ENCODE assay signal across 8 cellular contexts in genomic region chr19:48842744-48843162, GRCh38. TPM values are rescaled to one million over a fixed set of nuclear protein-coding genes. Genes with fewer than 3 reads are reported as not detected.
DNase-seq lines count a peak whose midpoint lies in the region; ATAC-seq and TF ChIP-seq lines count a peak whose summit lies in the region.

No MANE protein-coding gene starts in this region.

- no peak overlapping the region for H3K27ac Mint-ChIP-seq in CD14-positive monocyte
- H3K27ac Mint-ChIP-seq in neural progenitor cell = peak overlapping the region; percentile 79

- no peak overlapping the region for H3K4me3 Mint-ChIP-seq in CD14-positive monocyte
- no peak overlapping the region for H3K4me3 Mint-ChIP-seq in neural progenitor cell

- H4K20me1 ChIP-seq in HCT116 (ENCODE audit: insufficient read depth) = no peaks in the 10 kb centered on the region
- H4K20me1 ChIP-seq in neural progenitor cell (ENCODE audit: low read depth) = no peaks in the 10 kb centered on the region

- intact Hi-C loops in CD14-positive monocyte (cut with micrococcal nuclease) (loop anchor here (2.0 kb wide), 2 partner anchors 52 to 54 kb away; no protein-coding TSS in a partner anchor), HCT116 (cut with micrococcal nuclease) (loop anchor here (1.0 to 2.0 kb wide), 2 partner anchors 54 to 196 kb away; partner anchors contain the start of gene CA11)

- no peaks in the 10 kb centered on the region for H3K9me3 ChIP-seq in HCT116 (ENCODE audit: control insufficient read depth in 1 of 2, insufficient read depth in 1 of 2, low read depth in 1 of 2, low read length in 2 of 2)
- no peaks in the 10 kb centered on the region for H3K9me3 ChIP-seq in neural progenitor cell (ENCODE audit: low read depth)

- H3K36me3 ChIP-seq in HCT116 (ENCODE audit: control insufficient read depth in 1 of 2, insufficient read depth in 2 of 2, low read length in 2 of 2) (0 out of 4 replicates have a peak, but pooled peaks cover 0 to 4% of the 10 kb centered on the region in 2 experiments), neural progenitor cell (no peaks in the 10 kb centered on the region)

- no peak overlapping the region for H2AFZ ChIP-seq in HCT116 (ENCODE audit: low read depth, low read length, poor library complexity, severe bottlenecking)
- H2AFZ ChIP-seq in neural progenitor cell (replicated peaks) = no peak overlapping the region

- peak; percentile 73 for TF ChIP-seq RAD21 in HCT116 (IDR thresholded peaks at IDR 0.05; ENCODE audit: low read depth)

- no peak overlapping the region for H3K27ac ChIP-seq in HCT116 (ENCODE audit: low read depth, low read length)
- H3K27ac ChIP-seq in neural progenitor cell = no peak overlapping the region

- ATAC-seq in HCT116 (peak; percentile 79), HG03521 (IDR thresholded peaks at IDR 0.05; ENCODE audit: unreplicated experiment) (no peak), GM18505 (IDR thresholded peaks at IDR 0.05; ENCODE audit: unreplicated experiment) (no peak)

- DNase-seq in CD14-positive monocyte (ENCODE audit: low spot score) (no peak), HCT116 (ENCODE audit: low read depth, low spot score) (peak; percentile 46), NCI-H82 treated with DMSO at 0.1 percent for 48 hours (lab: John Stamatoyannopoulos, UW; ENCODE audit: unreplicated experiment) (peak; percentile 75), fibroblast of the aortic adventitia (ENCODE audit: low read depth) (peak; percentile 71), neural progenitor cell (ENCODE audit: low spot score) (peak; percentile 82)
- peak; percentile 54 to 58 for DNase-seq in activated T-cell treated with anti-CD3 and anti-CD28 coated beads, Interleukin-2, amount 50 U/mL, for 48 hours

- H3K9ac ChIP-seq in HCT116 (ENCODE audit: low read length) (no peak overlapping the region), neural progenitor cell (no peak overlapping the region)

- TF ChIP-seq POLR2A in HCT116 (IDR thresholded peaks at IDR 0.05; ENCODE audit: borderline replicate concordance, extremely low read depth, insufficient read depth, insufficient read length) (no peak), GM18505 (IDR thresholded peaks at IDR 0.05; ENCODE audit: borderline replicate concordance, extremely low read depth, insufficient read depth, insufficient read length) (no peak)

- H3K36me3 Mint-ChIP-seq in CD14-positive monocyte = no peaks in the 10 kb centered on the region
- peaks cover 10% of the 10 kb centered on the region for H3K36me3 Mint-ChIP-seq in neural progenitor cell

- no peaks in the 10 kb centered on the region for H3K9me2 ChIP-seq in HCT116 (ENCODE audit: insufficient read depth)

- CTCF ChIA-PET in HCT116 (lab: Charles Lee) = interaction anchor here (0.6 to 4.4 kb wide), 30 partner anchors 9 to 255 kb away, joined by 3 to 49 read pairs (median 4); partner anchors contain the start of genes CA11, DHDH, GYS1 and PPP1R15A

- POLR2A ChIA-PET in HCT116 (lab: Charles Lee) = interaction anchor here (0.6 to 1.9 kb wide), 5 partner anchors 29 to 226 kb away, joined by 3 to 6 read pairs (median 3); partner anchors contain the start of gene PPP1R15A

- peaks cover 0 to 5% of the 10 kb centered on the region in 2 experiments; a peak in 1 of 4 replicates for H3K4me1 ChIP-seq in HCT116 (ENCODE audit: control insufficient read depth in 1 of 2, insufficient read depth in 2 of 2, low read length in 2 of 2)
- H3K4me1 ChIP-seq in neural progenitor cell = no peaks in the 10 kb centered on the region

- RAD21 ChIA-PET in HCT116 (lab: Charles Lee; ENCODE audit: low non-redundant PET in 1 of 2, low total read pairs in 2 of 2, uncharacterized antibody in 2 of 2, unreplicated experiment in 2 of 2) = interaction anchor here (0.8 to 1.9 kb wide), 6 partner anchors 48 to 197 kb away, joined by 3 to 10 read pairs (median 6); partner anchors contain the start of gene CA11 (in 2 of the 2)

- no TSS peak for BruUV-seq in HCT116 (replicated peaks; lab: Mats Ljungman, UMichigan)

- peak; percentile 77 for TF ChIP-seq CTCF in CD14-positive monocyte (IDR thresholded peaks at IDR 0.05)
- TF ChIP-seq CTCF in HCT116 (IDR thresholded peaks at IDR 0.05 in 2 of 3, conservative IDR thresholded peaks at IDR 0.05 in 1 of 3; ENCODE audit: borderline replicate concordance in 1 of 3, insufficient read depth in 1 of 3, low read depth in 2 of 3, low read length in 2 of 3) = peak; percentile 60 to 90 (median 75)
- peak; percentile 78 for TF ChIP-seq CTCF in fibroblast of the aortic adventitia (IDR thresholded peaks at IDR 0.05; ENCODE audit: insufficient read depth, low read length)
- TF ChIP-seq CTCF in neural progenitor cell (IDR thresholded peaks at IDR 0.05) = peak; percentile 91

- H3K27me3 ChIP-seq in HCT116 (ENCODE audit: insufficient read depth, low read length) (no peaks in the 10 kb centered on the region), neural progenitor cell (no peaks in the 10 kb centered on the region)

- H3K4me1 Mint-ChIP-seq in CD14-positive monocyte = peaks cover 2% of the 10 kb centered on the region
- H3K4me1 Mint-ChIP-seq in neural progenitor cell = peaks cover 13% of the 10 kb centered on the region

- H3K27me3 Mint-ChIP-seq in CD14-positive monocyte (ENCODE audit: low read depth in 3 of 3) (peaks cover 2 to 4% (median 4%) of the 10 kb centered on the region in 3 donors), neural progenitor cell (ENCODE audit: insufficient read depth, low read depth) (peaks cover 2% of the 10 kb centered on the region)

- H3K4me3 ChIP-seq in HCT116 (replicated peaks in 1 of 2; ENCODE audit: low read depth in 1 of 2, low read length in 2 of 2) (no peak overlapping the region), fibroblast of the aortic adventitia (ENCODE audit: low read depth, low read length) (no peak overlapping the region), neural progenitor cell (no peak overlapping the region)

- no peaks in the 10 kb centered on the region for H3K79me2 ChIP-seq in HCT116 (ENCODE audit: insufficient read depth, low read length)
- H3K79me2 ChIP-seq in neural progenitor cell (ENCODE audit: low read depth) = no peaks in the 10 kb centered on the region

- H3K4me2 ChIP-seq in HCT116 (ENCODE audit: low read length) = no peak overlapping the region
- H3K4me2 ChIP-seq in neural progenitor cell = no peak overlapping the region

- H3K9me3 Mint-ChIP-seq in CD14-positive monocyte = peaks cover 0 to 3% (median 0%) of the 10 kb centered on the region in 7 donors
- H3K9me3 Mint-ChIP-seq in neural progenitor cell = no peaks in the 10 kb centered on the region

- H3F3A ChIP-seq in neural progenitor cell (ENCODE audit: low read depth) = peaks cover 6% of the 10 kb centered on the region

TF ChIP-seq in HCT116, 20 proteins besides CTCF, POLR2A, EP300 and RAD21:
- no peak for TF ChIP-seq REST (IDR thresholded peaks at IDR 0.05; ENCODE audit: low read depth)
- TF ChIP-seq CBX3 (IDR thresholded peaks at IDR 0.05; ENCODE audit: low read depth) = no peak
- no peak for TF ChIP-seq CEBPB (IDR thresholded peaks at IDR 0.05; ENCODE audit: low read depth)

RNA-seq across cellular contexts. Expression of gene HSD17B14, which starts 6.5 kb away (rescaled TPM):
- not detected for polyA plus RNA-seq in CD14-positive monocyte
- 3.9 TPM for total RNA-seq in HCT116 (2021; ENCODE audit: unreplicated experiment)
- 2.6 and 3.8 TPM in 2 replicates for polyA plus RNA-seq in HCT116 (2012)
- total RNA-seq in fibroblast of the aortic adventitia (ENCODE audit: low replicate concordance) = 3.6 and 25.5 TPM in 2 replicates
- 11.2 and 27.6 TPM in 2 replicates for total RNA-seq in neural progenitor cell (ENCODE audit: low replicate concordance)

RNA-seq across cellular contexts. Expression of gene PLEKHA4, which starts 25.7 kb away (rescaled TPM):
- 1 to 10 TPM; 1.1 to 1.5 TPM for polyA plus RNA-seq in CD14-positive monocyte
- 20.4 TPM for total RNA-seq in HCT116 (2021; ENCODE audit: unreplicated experiment)
- polyA plus RNA-seq in HCT116 (2012) = 14.2 and 14.7 TPM in 2 replicates
- total RNA-seq in fibroblast of the aortic adventitia (ENCODE audit: low replicate concordance) = 28.9 and 44.0 TPM in 2 replicates
- 6.2 and 6.3 TPM in 2 replicates for total RNA-seq in neural progenitor cell (ENCODE audit: low replicate concordance)

RNA-seq across cellular contexts. Expression of gene PPP1R15A, which starts 29.5 kb away (rescaled TPM):
- 100 to 1,000 TPM; 127 to 169 TPM for polyA plus RNA-seq in CD14-positive monocyte
- 50.3 TPM for total RNA-seq in HCT116 (2021; ENCODE audit: unreplicated experiment)
- polyA plus RNA-seq in HCT116 (2012) = 105 and 164 TPM in 2 replicates
- 45.8 and 53.6 TPM in 2 replicates for total RNA-seq in fibroblast of the aortic adventitia (ENCODE audit: low replicate concordance)
- total RNA-seq in neural progenitor cell (ENCODE audit: low replicate concordance) = 10.6 and 19.1 TPM in 2 replicates

RNA-seq across cellular contexts. Expression of gene BCAT2, which starts 31.9 kb away (rescaled TPM):
- 10 to 100 TPM; 16.0 to 17.0 TPM for polyA plus RNA-seq in CD14-positive monocyte
- 66.1 TPM for total RNA-seq in HCT116 (2021; ENCODE audit: unreplicated experiment)
- 62.0 and 68.6 TPM in 2 replicates for polyA plus RNA-seq in HCT116 (2012)
- total RNA-seq in fibroblast of the aortic adventitia (ENCODE audit: low replicate concordance) = 9.6 and 30.4 TPM in 2 replicates
- 33.5 and 63.2 TPM in 2 replicates for total RNA-seq in neural progenitor cell (ENCODE audit: low replicate concordance)

RNA-seq across cellular contexts. Expression of gene TULP2, which starts 55.8 kb away (rescaled TPM):
- not detected for polyA plus RNA-seq in CD14-positive monocyte
- total RNA-seq in HCT116 (2021; ENCODE audit: unreplicated experiment) = not detected
- 0.04 and 0.10 TPM in 2 replicates for polyA plus RNA-seq in HCT116 (2012)
- total RNA-seq in fibroblast of the aortic adventitia (ENCODE audit: low replicate concordance) = 0.54 TPM in 1 of 2 replicates, not detected in the other
- total RNA-seq in neural progenitor cell (ENCODE audit: low replicate concordance) = 0.26 and 0.40 TPM in 2 replicates
